In genomic region chr1:89826594-89826993, GRCh38 we compare ENCODE assay signal across 16 cellular contexts. TPM values are rescaled to one million over a fixed set of nuclear protein-coding genes. Genes with fewer than 3 reads are reported as not detected.
DNase-seq lines count a peak whose midpoint lies in the region; ATAC-seq, FAIRE-seq and TF ChIP-seq lines count a peak whose summit lies in the region.
"Had no signal": no experiment of that assay in that cellular context is flagged by ENCODE, and none has a peak within 500 bp of the region (broad histone marks: within the 10 kb centered on the region; RNA-seq: fewer than 3 reads in every experiment).

No MANE protein-coding gene starts in this region.

- CTCF ChIA-PET in PC-3 (lab: Charles Lee): no interaction called here

- no peaks in the 10 kb centered on the region for H3F3A ChIP-seq in PC-3 (ENCODE audit: low read length, unreplicated experiment)

- H4K20me1 ChIP-seq in PC-3 (ENCODE audit: low read length) (no peaks in the 10 kb centered on the region), osteoblast (ENCODE audit: insufficient read depth, low read length) (no peaks in the 10 kb centered on the region)

- no peaks in the 10 kb centered on the region for H3K9me2 ChIP-seq in PC-3 (replicated peaks; ENCODE audit: low read length)

- H3K27me3 ChIP-seq in PC-3 (ENCODE audit: low read length): no peaks in the 10 kb centered on the region
- no peaks in the 10 kb centered on the region for H3K27me3 ChIP-seq in bronchial epithelial cell (ENCODE audit: control insufficient read depth, insufficient read depth, low read length)
- H3K27me3 ChIP-seq in osteoblast (ENCODE audit: insufficient read depth, low read length): peaks cover 14% of the 10 kb centered on the region
- H3K27me3 ChIP-seq: BLaER1 had no signal

- H3K36me3 ChIP-seq in PC-3 (ENCODE audit: low read depth, low read length) (no peaks in the 10 kb centered on the region), bronchial epithelial cell (ENCODE audit: control insufficient read depth, insufficient read depth, low read length) (peaks cover 1% of the 10 kb centered on the region), osteoblast (ENCODE audit: insufficient read depth, low read length) (no peaks in the 10 kb centered on the region)

- H3K4me3 ChIP-seq in PC-3 (ENCODE audit: low read length) (no peak overlapping the region), bronchial epithelial cell (ENCODE audit: low read depth, low read length) (no peak overlapping the region), osteoblast (ENCODE audit: insufficient read depth, low read length) (no peak overlapping the region)
- H3K4me3 ChIP-seq: BLaER1 had no signal

- H3K9me3 ChIP-seq in PC-3 (ENCODE audit: low read length) (no peaks in the 10 kb centered on the region), osteoblast (ENCODE audit: low read depth, low read length) (no peaks in the 10 kb centered on the region)

- peaks cover 14% of the 10 kb centered on the region for H3K36me3 Mint-ChIP-seq in progenitor cell of endocrine pancreas (ENCODE audit: insufficient read depth)

- POLR2A ChIA-PET in PC-3 (lab: Charles Lee; ENCODE audit: unreplicated experiment): no interaction called here

- no peak for FAIRE-seq in bronchial epithelial cell (lab: Jason Lieb, UNC)

- H3K4me2 ChIP-seq in PC-3 (ENCODE audit: low read length) (peak overlapping the region; percentile 27; the same call in 1 of the 2 replicates), osteoblast (ENCODE audit: insufficient read depth, low read length) (no peak overlapping the region)
- H3K4me2 ChIP-seq: BLaER1 had no signal

- no peak overlapping the region for H3K9ac ChIP-seq in PC-3 (ENCODE audit: low read length)
- H3K9ac ChIP-seq: BLaER1 had no signal

- H3K4me1 Mint-ChIP-seq in progenitor cell of endocrine pancreas (ENCODE audit: low read depth): peaks cover 36% of the 10 kb centered on the region

- H3K9me3 Mint-ChIP-seq in progenitor cell of endocrine pancreas (ENCODE audit: low read depth): no peaks in the 10 kb centered on the region

- H3K27ac ChIP-seq in PC-3 (ENCODE audit: low read length) (no peak overlapping the region), osteoblast (ENCODE audit: low read depth, low read length) (no peak overlapping the region)
- H3K27ac ChIP-seq: BLaER1 had no signal

- intact Hi-C loops in PC-3 (cut with micrococcal nuclease): no loop called here

- peaks cover 18% of the 10 kb centered on the region for H3K4me1 ChIP-seq in PC-3 (ENCODE audit: insufficient read depth, low read length)
- H3K4me1 ChIP-seq in osteoblast (ENCODE audit: insufficient read depth, low read length): peaks cover 6% of the 10 kb centered on the region

- no TSS peak for BruUV-seq in PC-3 (replicated peaks; lab: Mats Ljungman, UMichigan)

- H2AFZ ChIP-seq in PC-3 (ENCODE audit: low read length): no peak overlapping the region
- H2AFZ ChIP-seq in osteoblast (ENCODE audit: low read length): no peak overlapping the region

- ATAC-seq in PC-3: peak; percentile 85
- no peak for ATAC-seq in omental fat pad (ENCODE audit: low FRiP score)

- no peak for TF ChIP-seq CTCF in PC-3 (conservative IDR thresholded peaks at IDR 0.05; ENCODE audit: low read depth, low read length)
- no peak for TF ChIP-seq CTCF in bronchial epithelial cell (IDR thresholded peaks at IDR 0.05; ENCODE audit: insufficient read depth, low read length, severe bottlenecking)
- TF ChIP-seq CTCF in progenitor cell of endocrine pancreas (IDR thresholded peaks at IDR 0.05; ENCODE audit: unreplicated experiment): no peak
- no peak for TF ChIP-seq CTCF in omental fat pad (IDR thresholded peaks at IDR 0.05)
- no peak for TF ChIP-seq CTCF in osteoblast (IDR thresholded peaks at IDR 0.05; ENCODE audit: extremely low read depth, low read depth, low read length)

- H3K79me2 ChIP-seq in PC-3 (ENCODE audit: low read length) (peaks cover 37% of the 10 kb centered on the region), osteoblast (ENCODE audit: insufficient read depth, low read length) (no peaks in the 10 kb centered on the region)

- DNase-seq in SIG-M5 treated with dmso at 0.1 percent for 504 hours (lab: John Stamatoyannopoulos, UW; ENCODE audit: unreplicated experiment) (peak; percentile 30), SIG-M5 (lab: John Stamatoyannopoulos, UW) (no peak), PC-3 (peak; percentile 88), bronchial epithelial cell (ENCODE audit: low read depth) (peak; percentile 87), progenitor cell of endocrine pancreas (ENCODE audit: low spot score, unreplicated experiment) (no peak), omental fat pad (ENCODE audit: low spot score) (no peak), cortex of kidney (lab: John Stamatoyannopoulos, UW) (no peak), osteoblast (ENCODE audit: insufficient read length, low spot score, missing footprints) (no peak)
- DNase-seq: 8988T, DMS 273 treated with DMSO at 0.1 percent for 48 hours, HCEC 1CT, NCI-H1417, NCI-H1930, NCI-H2171, NCI-H82 had no signal

- H3K27ac Mint-ChIP-seq in progenitor cell of endocrine pancreas: peak overlapping the region; percentile 18

- H3K4me3 Mint-ChIP-seq in progenitor cell of endocrine pancreas (ENCODE audit: low read depth): no peak overlapping the region

- H3K27me3 Mint-ChIP-seq in progenitor cell of endocrine pancreas: no peaks in the 10 kb centered on the region

RNA-seq across cellular contexts. Expression of gene LRRC8D, which starts 5.8 kb away (rescaled TPM):
- total RNA-seq in PC-3 (2014; rRNA removed) (19.6 and 21.8 TPM in 2 replicates), bronchial epithelial cell (35.8 and 36.6 TPM in 2 replicates), progenitor cell of endocrine pancreas (41.2 and 42.1 TPM in 2 replicates), omental fat pad (10 to 100 TPM in 1 of 4 donors, 1 to 10 TPM in 3; 6.9 to 13.2 (median 8.8) TPM), osteoblast (23.6 and 30.4 TPM in 2 replicates)

Comparison
In these comparisons a context has a peak if more than half of its experiments do, and no peak if none do; other contexts are left out.
1. DNase-seq: peak in SIG-M5 treated with dmso at 0.1 percent for 504 hours (single experiment), PC-3 (single experiment) and bronchial epithelial cell (single experiment); none in SIG-M5 (single experiment), progenitor cell of endocrine pancreas (single experiment), omental fat pad (single experiment), cortex of kidney (single experiment) and osteoblast (single experiment).